Comparison of ENCODE assay signal across 12 cellular contexts in genomic region chr19:3722443-3723109, GRCh38. TPM values are rescaled to one million over a fixed set of nuclear protein-coding genes. Genes with fewer than 3 reads are reported as not detected.
A peak's percentile ranks its signal among the peaks of the same experiment; 100 is the strongest.
DNase-seq lines count a peak whose midpoint lies in the region; TF ChIP-seq lines count a peak whose summit lies in the region.
"Had no signal": no experiment of that assay in that cellular context is flagged by ENCODE, and none has a peak within 500 bp of the region (broad histone marks: within the 10 kb centered on the region; RNA-seq: fewer than 3 reads in every experiment).

No MANE protein-coding gene starts in this region.

- peaks cover 6% of the 10 kb centered on the region for H3K27me3 ChIP-seq in H7 (ENCODE audit: control insufficient read depth, insufficient read depth, low read length)
- H3K27me3 ChIP-seq in esophagus (ENCODE audit: control insufficient read depth in 1 of 2, insufficient read depth in 2 of 2, low read length in 2 of 2) = peaks cover 0 to 4% of the 10 kb centered on the region in 2 donors
- peaks cover 2% of the 10 kb centered on the region for H3K27me3 ChIP-seq in ovary
- H3K27me3 ChIP-seq in Karpas-422 (ENCODE audit: low read length) = no peaks in the 10 kb centered on the region

- H3K79me2 ChIP-seq in Karpas-422 (ENCODE audit: low read length) = no peaks in the 10 kb centered on the region

- no peaks in the 10 kb centered on the region for H3K9me2 ChIP-seq in Karpas-422 (replicated peaks; ENCODE audit: insufficient read depth, low read length)

- intact Hi-C loops in ovary (cut with DNase I) = no loop called here

- no peak overlapping the region for H2AFZ ChIP-seq in Karpas-422 (ENCODE audit: low read length)

- WGBS in esophagus, 2 donors = 4 to 5% methylated on average over 26 to 30 of the region's 30 CpGs
- 1 to 7% (median 2%) methylated on average over 26 to 30 of the region's 30 CpGs for WGBS in ovary, 3 donors

- TF ChIP-seq POLR2A in ovary (IDR thresholded peaks at IDR 0.05) = no peak

- H3K27ac ChIP-seq in esophagus (ENCODE audit: low read depth in 2 of 2, low read length in 1 of 2) = peak overlapping the region; percentile 30 to 69
- H3K27ac ChIP-seq in ovary = no peak overlapping the region
- H3K27ac ChIP-seq in Karpas-422 (ENCODE audit: low read length) = no peak overlapping the region
- H3K27ac ChIP-seq: gastroesophageal sphincter had no signal

- peak; percentile 96 for DNase-seq in H7
- peak; percentile 59 for DNase-seq in NCI-H2196 (lab: John Stamatoyannopoulos, UW; ENCODE audit: unreplicated experiment)
- no peak for DNase-seq in ovary
- no peak for DNase-seq in GM13976 (ENCODE audit: low spot score)
- no peak for DNase-seq in activated effector memory CD4-positive, alpha-beta T cell treated with anti-CD3 and anti-CD28 coated beads, Interleukin-2, amount 50 U/mL, for 16 hours
- no peak for DNase-seq in Karpas-422
- DNase-seq: aorta, NCI-H1694 treated with DMSO at 0.1 percent for 48 hours had no signal

- H3K4me3 ChIP-seq in H7 (ENCODE audit: insufficient read depth, low read depth, low read length) (peak overlapping the region; percentile 64), esophagus (ENCODE audit: low read depth in 1 of 2, low read length in 2 of 2) (peak overlapping the region; percentile 51 to 57), ovary (peak overlapping the region; percentile 14), Karpas-422 (ENCODE audit: low read length) (no peak overlapping the region)

- TF ChIP-seq CTCF in ovary (IDR thresholded peaks at IDR 0.05) (no peak), GM13976 (IDR thresholded peaks at IDR 0.05; ENCODE audit: borderline replicate concordance, control extremely low read depth, extremely low read depth, insufficient read depth, missing control alignments) (no peak)

- in situ Hi-C loops in GM13976 (cut with MboI; ENCODE audit: low sequenced_read_pairs, unreplicated experiment) = no loop called here

- H3K4me2 ChIP-seq in Karpas-422 (ENCODE audit: low read depth, low read length, poor library complexity, severe bottlenecking) = no peak overlapping the region

- no peaks in the 10 kb centered on the region for H4K20me1 ChIP-seq in Karpas-422 (ENCODE audit: insufficient read depth, low read depth, low read length)

- H3K4me1 ChIP-seq in esophagus (ENCODE audit: control insufficient read depth in 2 of 2, insufficient read depth in 2 of 2, low read length in 1 of 2) (peaks cover 2% of the 10 kb centered on the region in 2 donors), ovary (ENCODE audit: insufficient read depth) (no peaks in the 10 kb centered on the region), Karpas-422 (ENCODE audit: low read length) (no peaks in the 10 kb centered on the region)

- H3K36me3 ChIP-seq in H7 (replicated peaks; ENCODE audit: control insufficient read depth, insufficient read depth, low read length) (no peaks in the 10 kb centered on the region), esophagus (ENCODE audit: control insufficient read depth in 2 of 2, insufficient read depth in 2 of 2, low read length in 1 of 2) (no peaks in the 10 kb centered on the region), ovary (no peaks in the 10 kb centered on the region), Karpas-422 (ENCODE audit: insufficient read depth, low read length) (no peaks in the 10 kb centered on the region)
- H3K36me3 ChIP-seq: gastroesophageal sphincter had no signal

- H3K9me3 ChIP-seq in esophagus (ENCODE audit: control insufficient read depth in 2 of 2, insufficient read depth in 1 of 2, low read depth in 1 of 2, low read length in 1 of 2) (no peaks in the 10 kb centered on the region), ovary (no peaks in the 10 kb centered on the region), Karpas-422 (ENCODE audit: low read length) (no peaks in the 10 kb centered on the region)
- H3K9me3 ChIP-seq: gastroesophageal sphincter had no signal

- no peak overlapping the region for H3K9ac ChIP-seq in Karpas-422 (ENCODE audit: low read length)

- no peak for TF ChIP-seq EP300 in ovary (IDR thresholded peaks at IDR 0.05)

RNA-seq across cellular contexts. Expression of gene TJP3, which starts 14.4 kb away (rescaled TPM):
- total RNA-seq in H7 (2014; rRNA removed; shearing (Covaris generic)) = 10.7 and 18.8 TPM in 2 replicates
- polyA plus RNA-seq in esophagus = 100 to 1,000 TPM in 1 of 2 donors, 10 to 100 TPM in 1; 44.5 to 118 TPM
- 10 to 100 TPM in 1 of 7 donors, 1 to 10 TPM in 3, under 1 TPM in 2, not detected in 1; 0.18 to 24.4 (median 3.0) TPM for total RNA-seq in ovary
- under 1 TPM in 1 of 2 donors, not detected in 1; 0.46 TPM for polyA plus RNA-seq in ovary
- total RNA-seq in Karpas-422 (2014; rRNA removed; shearing (Covaris generic); ENCODE audit: low replicate concordance) = not detected in 2 replicates
- total RNA-seq: pulmonary artery endothelial cell had no signal

RNA-seq across cellular contexts. Expression of gene PIP5K1C, which starts 22.3 kb away (rescaled TPM):
- 13.7 and 15.6 TPM in 2 replicates for total RNA-seq in H7 (2014; rRNA removed; shearing (Covaris generic))
- polyA plus RNA-seq in esophagus (10 to 100 TPM; 10.4 to 18.1 TPM), ovary (10 to 100 TPM in 1 of 2 donors, 1 to 10 TPM in 1; 6.0 to 23.3 TPM)
- 10 to 100 TPM; 11.3 to 41.7 (median 32.9) TPM for total RNA-seq in ovary
- total RNA-seq in Karpas-422 (2014; rRNA removed; shearing (Covaris generic); ENCODE audit: low replicate concordance) = 4.2 and 4.4 TPM in 2 replicates

RNA-seq across cellular contexts. Expression of gene APBA3, which starts 38.9 kb away (rescaled TPM):
- total RNA-seq in H7 (2014; rRNA removed; shearing (Covaris generic)) = 36.8 and 37.3 TPM in 2 replicates
- polyA plus RNA-seq in esophagus (10 to 100 TPM; 12.1 to 16.3 TPM), ovary (10 to 100 TPM in 1 of 2 donors, under 1 TPM in 1; 0.88 to 19.9 TPM)
- total RNA-seq in ovary = 10 to 100 TPM; 18.1 to 25.4 (median 21.5) TPM
- 14.7 and 55.0 TPM in 2 replicates for total RNA-seq in Karpas-422 (2014; rRNA removed; shearing (Covaris generic); ENCODE audit: low replicate concordance)

RNA-seq across cellular contexts. Expression of gene MRPL54, which starts 39.9 kb away (rescaled TPM):
- 56.3 and 62.1 TPM in 2 replicates for total RNA-seq in H7 (2014; rRNA removed; shearing (Covaris generic))
- polyA plus RNA-seq in esophagus = 10 to 100 TPM; 80.0 to 83.8 TPM
- 100 to 1,000 TPM in 2 of 7 donors, 10 to 100 TPM in 5; 42.4 to 113 (median 64.4) TPM for total RNA-seq in ovary
- 10 to 100 TPM; 14.5 to 80.8 TPM for polyA plus RNA-seq in ovary
- total RNA-seq in Karpas-422 (2014; rRNA removed; shearing (Covaris generic); ENCODE audit: low replicate concordance) = 44.2 and 76.7 TPM in 2 replicates

RNA-seq across cellular contexts. Expression of gene RAX2, which starts 49.5 kb away (rescaled TPM):
- total RNA-seq in H7 (2014; rRNA removed; shearing (Covaris generic)) = not detected in 2 replicates
- polyA plus RNA-seq in esophagus (not detected), ovary (under 1 TPM in 1 of 2 donors, not detected in 1; 0.13 TPM)
- under 1 TPM in 1 of 7 donors, not detected in 6; 0.13 TPM for total RNA-seq in ovary
- total RNA-seq in Karpas-422 (2014; rRNA removed; shearing (Covaris generic); ENCODE audit: low replicate concordance) = not detected in 2 replicates
- total RNA-seq: aorta; gastroesophageal sphincter; pulmonary artery endothelial cell; T-helper 2 cell treated with Interferon-gamma antibody and Interleukin-4, amounts not matched to agents 100 ng/mL and 5 ng/mL, for 36 hours had no signal
- polyA plus RNA-seq: aorta had no signal

Comparison
In these comparisons a context has a peak if more than half of its experiments do, and no peak if none do; other contexts are left out.
1. DNase-seq: peak in H7 (single experiment) and NCI-H2196 (single experiment); none in ovary (0 of 5), GM13976 (single experiment), activated effector memory CD4-positive, alpha-beta T cell treated with anti-CD3 and anti-CD28 coated beads, Interleukin-2, amount 50 U/mL, for 16 hours (single experiment) and Karpas-422 (single experiment).
2. H3K27ac ChIP-seq: peak in esophagus (2 of 2); none in ovary (0 of 2) and Karpas-422 (single experiment).